Comparison of ENCODE assay signal across 14 cellular contexts in genomic region chr18:70420151-70420898, GRCh38.
DNase-seq lines count a peak whose midpoint lies in the region; ATAC-seq and TF ChIP-seq lines count a peak whose summit lies in the region.
"Had no signal": no experiment of that assay in that cellular context is flagged by ENCODE, and none has a peak within 500 bp of the region (broad histone marks: within the 10 kb centered on the region; RNA-seq: fewer than 3 reads in every experiment).

No MANE protein-coding gene starts in this region.

- H3K27ac ChIP-seq in SK-N-SH (ENCODE audit: low read depth in 2 of 2, low read length in 1 of 2) (peak overlapping the region in 1 of 2 experiments; percentile 93; a peak in 3 of 4 replicates), OCI-LY7 (ENCODE audit: low read depth, low read length, poor library complexity, severe bottlenecking) (no peak overlapping the region)

- intact Hi-C loops in Right ventricle myocardium inferior (cut with DNase I) (no loop called here), OCI-LY7 (cut with micrococcal nuclease; ENCODE audit: unreplicated experiment) (no loop called here)

- 0 out of 2 replicates have a peak overlapping the region, but pooled peaks have one; percentile 7 for H3K9ac ChIP-seq in SK-N-SH

- ATAC-seq in SK-N-SH treated with all-trans-retinoic acid at 6 μM for 48 hours (no peak), Right ventricle myocardium inferior (no peak)

- H3K9me2 ChIP-seq in SK-N-SH (no peaks in the 10 kb centered on the region), OCI-LY7 (ENCODE audit: insufficient read depth, low read length) (no peaks in the 10 kb centered on the region)

- 57% methylated on average over 4 of the region's 4 CpGs for WGBS in SK-N-SH (ENCODE audit: low lambda C conversion rate)

- BruUV-seq in OCI-LY7 (replicated peaks; lab: Mats Ljungman, UMichigan) = no TSS peak

- TF ChIP-seq EP300 in SK-N-SH (IDR thresholded peaks at IDR 0.05; ENCODE audit: borderline replicate concordance in 1 of 2, low read depth in 1 of 2, low read length in 1 of 2) = no peak

- H3K36me3 ChIP-seq in SK-N-SH (replicated peaks in 1 of 2; ENCODE audit: control insufficient read depth in 1 of 2, insufficient read depth in 2 of 2, low read length in 1 of 2) (no peaks in the 10 kb centered on the region), OCI-LY7 (ENCODE audit: insufficient read depth, low read length) (no peaks in the 10 kb centered on the region)

- H3K79me2 ChIP-seq in SK-N-SH (ENCODE audit: insufficient read depth) = no peaks in the 10 kb centered on the region
- no peaks in the 10 kb centered on the region for H3K79me2 ChIP-seq in OCI-LY7 (ENCODE audit: insufficient read depth, low read depth, low read length)

- H3K4me3 ChIP-seq in SK-N-SH (ENCODE audit: low read depth in 2 of 2, low read length in 1 of 2) (no peak overlapping the region), fibroblast of mammary gland (ENCODE audit: control insufficient read depth, low read depth, low read length) (no peak overlapping the region), OCI-LY7 (ENCODE audit: low read depth, low read length, poor library complexity, severe bottlenecking) (no peak overlapping the region)

- no peaks in the 10 kb centered on the region for H3K27me3 ChIP-seq in SK-N-SH (ENCODE audit: insufficient read depth)

- POLR2A ChIA-PET in SK-N-SH (lab: Yijun Ruan, JAX) = no interaction called here
- POLR2A ChIA-PET in OCI-LY7 (lab: Charles Lee) = no interaction called here

- in situ Hi-C loops in GM13977 (cut with MboI; ENCODE audit: low pct_unique_long_range_greater_than_20kb, low sequenced_read_pairs, unreplicated experiment) = no loop called here

- H3K9me3 ChIP-seq in SK-N-SH (no peaks in the 10 kb centered on the region), OCI-LY7 (ENCODE audit: low read length) (no peaks in the 10 kb centered on the region)

- H3K4me1 ChIP-seq in SK-N-SH (ENCODE audit: control insufficient read depth in 1 of 2, insufficient read depth in 2 of 2, low read depth in 1 of 2, low read length in 1 of 2) (peaks cover 15 to 34% of the 10 kb centered on the region in 2 experiments), OCI-LY7 (ENCODE audit: insufficient read depth, low read length, poor library complexity, severe bottlenecking) (no peaks in the 10 kb centered on the region)

- H4K20me1 ChIP-seq in SK-N-SH (ENCODE audit: insufficient read depth) = no peaks in the 10 kb centered on the region
- H4K20me1 ChIP-seq in OCI-LY7 (ENCODE audit: insufficient read depth, low read length) = no peaks in the 10 kb centered on the region

- H3F3A ChIP-seq in SK-N-SH (replicated peaks; ENCODE audit: insufficient read depth) = peaks cover 27% of the 10 kb centered on the region

- CTCF ChIA-PET in SK-N-SH (lab: Yijun Ruan, JAX) = interaction anchor here (1.0 to 3.9 kb wide), 3 partner anchors 14 to 225 kb away, joined by 3 to 17 read pairs (median 3); no protein-coding TSS in a partner anchor
- CTCF ChIA-PET in OCI-LY7 (lab: Charles Lee; ENCODE audit: unreplicated experiment) = no interaction called here

- DNase-seq in SK-N-SH = no peak
- DNase-seq in SKM-1 (lab: John Stamatoyannopoulos, UW; ENCODE audit: unreplicated experiment) = peak; percentile 10
- peak; percentile 95 for DNase-seq in fibroblast of mammary gland (ENCODE audit: low read depth)
- no peak for DNase-seq in Right ventricle myocardium inferior (ENCODE audit: missing footprints)
- no peak for DNase-seq in activated CD4-positive, alpha-beta T cell treated with anti-CD3 and anti-CD28 coated beads for 48 hours
- DNase-seq in GM13977 (ENCODE audit: low spot score) = no peak
- DNase-seq in OCI-LY7 (ENCODE audit: low spot score) = no peak
- DNase-seq: activated CD8-positive, alpha-beta memory T cell treated with anti-CD3 and anti-CD28 coated beads for 24 hours; effector CD8-positive, alpha-beta T cell; GDM1; H7; Karpas-422; NCI-H524 treated with DMSO at 0.1 percent for 48 hours had no signal

- TF ChIP-seq CTCF in SK-N-SH (IDR thresholded peaks at IDR 0.05) (no peak), fibroblast of mammary gland (conservative IDR thresholded peaks at IDR 0.05; ENCODE audit: control insufficient read depth, insufficient read depth, low read depth, low read length) (no peak), GM13977 (IDR thresholded peaks at IDR 0.05; ENCODE audit: extremely low read depth, insufficient read depth, missing control alignments) (no peak), OCI-LY7 (conservative IDR thresholded peaks at IDR 0.05; ENCODE audit: low read length) (no peak)

- H3K4me2 ChIP-seq in SK-N-SH (0 out of 2 replicates have a peak overlapping the region, but pooled peaks have one; percentile 22), OCI-LY7 (ENCODE audit: low read length) (no peak overlapping the region)

- TF ChIP-seq RAD21 in SK-N-SH (IDR thresholded peaks at IDR 0.05; ENCODE audit: low read length) = no peak

- H2AFZ ChIP-seq in SK-N-SH (ENCODE audit: low read depth) = 0 out of 2 replicates have a peak overlapping the region, but pooled peaks have one; percentile 29
- no peak overlapping the region for H2AFZ ChIP-seq in OCI-LY7 (ENCODE audit: low read length)

TF ChIP-seq in SK-N-SH, 30 proteins besides CTCF, POLR2A, EP300 and RAD21:
- TF ChIP-seq ELF1 (IDR thresholded peaks at IDR 0.05) (no peak; the same call in 1 of the 2 replicates), FOSL2 (IDR thresholded peaks at IDR 0.05; ENCODE audit: borderline replicate concordance, low read depth) (peak; percentile 24; the same call in 1 of the 2 replicates)

TF ChIP-seq in SK-N-SH treated with all-trans-retinoic acid at 6 μM for 48 hours, 23 proteins besides CTCF, POLR2A, EP300 and RAD21 (continues in another document):
- no peak for TF ChIP-seq CSDC2 (CRISPR knock-in tag; IDR thresholded peaks at IDR 0.05)
- no peak for TF ChIP-seq OSR1 (CRISPR knock-in tag; IDR thresholded peaks at IDR 0.05)
- TF ChIP-seq TSHZ2 (CRISPR knock-in tag; IDR thresholded peaks at IDR 0.05) = no peak
- TF ChIP-seq ZC3H10 (CRISPR knock-in tag; IDR thresholded peaks at IDR 0.05) = no peak
- TF ChIP-seq POU6F1 (CRISPR knock-in tag; IDR thresholded peaks at IDR 0.05; ENCODE audit: borderline replicate concordance, low read depth) = no peak
- no peak for TF ChIP-seq RARB (CRISPR knock-in tag; IDR thresholded peaks at IDR 0.05)
- no peak for TF ChIP-seq ZNF565 (CRISPR knock-in tag; conservative IDR thresholded peaks at IDR 0.05; ENCODE audit: low read depth)
- TF ChIP-seq CSRNP3 (CRISPR knock-in tag; IDR thresholded peaks at IDR 0.05) = no peak
- no peak for TF ChIP-seq ZNF70 (CRISPR knock-in tag; IDR thresholded peaks at IDR 0.05)
- no peak for TF ChIP-seq SNAI2 (CRISPR knock-in tag; IDR thresholded peaks at IDR 0.05)
- TF ChIP-seq TCF4 (CRISPR knock-in tag; IDR thresholded peaks at IDR 0.05; ENCODE audit: borderline replicate concordance) = no peak
- TF ChIP-seq ISL1 (CRISPR knock-in tag; IDR thresholded peaks at IDR 0.05) = no peak

Comparison
In these comparisons a context has a peak if more than half of its experiments do, and no peak if none do; other contexts are left out.
1. DNase-seq: peak in SKM-1 (single experiment) and fibroblast of mammary gland (single experiment); none in SK-N-SH (single experiment), Right ventricle myocardium inferior (single experiment), activated CD4-positive, alpha-beta T cell treated with anti-CD3 and anti-CD28 coated beads for 48 hours (single experiment), GM13977 (single experiment) and OCI-LY7 (single experiment).